Comparison of ENCODE assay signal across 29 cellular contexts in genomic region chr11:1271406-1271805, GRCh38. TPM values are rescaled to one million over a fixed set of nuclear protein-coding genes. Genes with fewer than 3 reads are reported as not detected.
"Had no signal": no experiment of that assay in that cellular context is flagged by ENCODE, and none has a peak within 500 bp of the region (broad histone marks: within the 10 kb centered on the region; RNA-seq: fewer than 3 reads in every experiment).

No MANE protein-coding gene starts in this region.

- H3K27ac ChIP-seq: ascending aorta, breast epithelium, heart right ventricle, lower lobe of right lung, neutrophil, parathyroid adenoma, right lobe of liver, skin epidermis, testis, vagina had no signal

- H3K9me3 Mint-ChIP-seq: activated T-cell treated with anti-CD3 and anti-CD28 coated beads, Interleukin-2, amount 50 U/mL, for 24 hours; activated T-helper 17 cell treated with anti-CD3 and anti-CD28 coated beads, Interleukin-2, amount 50 U/mL, for 72 hours; naive thymus-derived CD8-positive, alpha-beta T cell; type B pancreatic cell had no signal

- H3K4me1 ChIP-seq: breast epithelium, lower lobe of right lung, parathyroid adenoma, right lobe of liver, testis, vagina had no signal

- H3K27me3 Mint-ChIP-seq: activated T-cell treated with anti-CD3 and anti-CD28 coated beads, Interleukin-2, amount 50 U/mL, for 24 hours; activated T-helper 17 cell treated with anti-CD3 and anti-CD28 coated beads, Interleukin-2, amount 50 U/mL, for 72 hours; naive thymus-derived CD8-positive, alpha-beta T cell; stimulated activated naive B cell treated with anti-CD40 and anti-IgM and Interleukin-4, amounts not matched to agents 10 μg/mL and 1 μg/mL and 100 μg/mL, for 72 hours; type B pancreatic cell had no signal

- H3K79me2 ChIP-seq: parathyroid adenoma had no signal

- ATAC-seq: activated naive CD4-positive, alpha-beta T cell treated with anti-CD3 and anti-CD28 coated beads, Interleukin-2, amount 50 U/mL, for 72 hours; activated T-helper 17 cell treated with anti-CD3 and anti-CD28 coated beads, Interleukin-2, amount 50 U/mL, for 72 hours; naive thymus-derived CD8-positive, alpha-beta T cell; stimulated activated naive B cell treated with anti-CD40 and anti-IgM and Interleukin-4, amounts not matched to agents 10 μg/mL and 1 μg/mL and 100 μg/mL, for 72 hours had no signal

- DNase-seq: activated CD8-positive, alpha-beta memory T cell treated with anti-CD3 and anti-CD28 coated beads for 24 hours; activated CD8-positive, alpha-beta memory T cell treated with anti-CD3 and anti-CD28 coated beads, Interleukin-2, amount 50 U/mL, for 4 hours; activated T-cell treated with anti-CD3 and anti-CD28 coated beads, Interleukin-2, amount 50 U/mL, for 24 hours; cerebellar nuclear complex; effector CD4-positive, alpha-beta T cell; erythroblast; heart right ventricle; left colon; lower lobe of right lung; naive thymus-derived CD8-positive, alpha-beta T cell; stimulated activated CD4-positive, alpha-beta T cell treated with anti-CD3 and anti-CD28 coated beads, Interleukin-2, amount 100 ng/mL, for 24 hours; stimulated activated naive B cell treated with anti-CD40 and anti-IgM and Interleukin-4, amounts not matched to agents 10 μg/mL and 1 μg/mL and 100 μg/mL, for 72 hours; T-helper 9 cell; testis had no signal

- H3K4me1 Mint-ChIP-seq: activated T-helper 17 cell treated with anti-CD3 and anti-CD28 coated beads, Interleukin-2, amount 50 U/mL, for 72 hours; mesothelial cell of epicardium; WTC11 had no signal

- H3K4me3 ChIP-seq: ascending aorta, breast epithelium, heart right ventricle, lower lobe of right lung, right lobe of liver, skin epidermis, vagina had no signal

- H3K4me3 Mint-ChIP-seq: activated T-cell treated with anti-CD3 and anti-CD28 coated beads, Interleukin-2, amount 50 U/mL, for 24 hours; activated T-helper 17 cell treated with anti-CD3 and anti-CD28 coated beads, Interleukin-2, amount 50 U/mL, for 72 hours; mesothelial cell of epicardium; naive thymus-derived CD8-positive, alpha-beta T cell; stimulated activated naive B cell treated with anti-CD40 and anti-IgM and Interleukin-4, amounts not matched to agents 10 μg/mL and 1 μg/mL and 100 μg/mL, for 72 hours; type B pancreatic cell; WTC11 had no signal

- H2AFZ ChIP-seq: parathyroid adenoma had no signal

- H3K27me3 ChIP-seq: ascending aorta, breast epithelium, heart right ventricle, neutrophil, right lobe of liver, testis, vagina had no signal

- H3K9me3 ChIP-seq: ascending aorta, breast epithelium, heart right ventricle, lower lobe of right lung, neutrophil, right lobe of liver, testis, vagina had no signal

- H3K36me3 ChIP-seq: breast epithelium had no signal

- H3K27ac Mint-ChIP-seq: activated naive CD4-positive, alpha-beta T cell treated with anti-CD3 and anti-CD28 coated beads, Interleukin-2, amount 50 U/mL, for 72 hours; activated T-cell treated with anti-CD3 and anti-CD28 coated beads, Interleukin-2, amount 50 U/mL, for 24 hours; activated T-helper 17 cell treated with anti-CD3 and anti-CD28 coated beads, Interleukin-2, amount 50 U/mL, for 72 hours; mesothelial cell of epicardium; naive thymus-derived CD8-positive, alpha-beta T cell; stimulated activated naive B cell treated with anti-CD40 and anti-IgM and Interleukin-4, amounts not matched to agents 10 μg/mL and 1 μg/mL and 100 μg/mL, for 72 hours; type B pancreatic cell; WTC11 had no signal

RNA-seq across cellular contexts. Expression of gene MUC5B, which starts 48.5 kb away (rescaled TPM):
- total RNA-seq: activated naive CD4-positive, alpha-beta T cell treated with anti-CD3 and anti-CD28 coated beads, Interleukin-2, amount 50 U/mL, for 72 hours; activated T-helper 17 cell treated with anti-CD3 and anti-CD28 coated beads, Interleukin-2, amount 50 U/mL, for 72 hours; fibroblast of lung; heart right ventricle; mesothelial cell of epicardium; naive thymus-derived CD8-positive, alpha-beta T cell; pulmonary artery endothelial cell; T-helper 1 cell treated with Interleukin-12 subunit alpha and Interleukin-12 subunit beta and Interleukin-4 antibody, amounts not matched to agents 30 ng/mL and 1 ng/mL, for 36 hours had no signal
- polyA plus RNA-seq: fibroblast of lung; heart right ventricle; naive thymus-derived CD8-positive, alpha-beta T cell had no signal
